In the genomic region with DNA sequence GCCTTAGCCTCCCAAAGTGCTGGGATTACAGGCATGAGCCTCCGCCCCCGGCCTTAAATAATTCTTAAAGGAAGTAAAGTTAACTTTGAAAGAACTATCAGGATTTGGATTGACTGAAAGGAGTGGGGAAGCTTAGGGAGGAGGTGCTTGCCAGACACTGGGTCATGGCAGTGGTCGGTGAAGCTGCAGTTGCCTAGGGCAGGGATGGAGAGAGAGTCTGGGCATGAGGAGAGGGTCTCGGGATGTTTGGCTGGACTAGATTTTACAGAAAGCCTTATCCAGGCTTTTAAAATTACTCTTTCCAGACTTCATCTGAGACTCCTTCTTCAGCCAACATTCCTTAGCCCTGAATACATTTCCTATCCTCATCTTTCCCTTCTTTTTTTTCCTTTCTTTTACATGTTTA, we compare ENCODE assay signal across 13 cellular contexts. TPM values are rescaled to one million over a fixed set of nuclear protein-coding genes. Genes with fewer than 3 reads are reported as not detected.
A peak's percentile ranks its signal among the peaks of the same experiment; 100 is the strongest.
DNase-seq lines count a peak whose midpoint lies in the region; ATAC-seq and TF ChIP-seq lines count a peak whose summit lies in the region.
"Had no signal": no experiment of that assay in that cellular context is flagged by ENCODE, and none has a peak within 500 bp of the region (broad histone marks: within the 10 kb centered on the region; RNA-seq: fewer than 3 reads in every experiment).

No MANE protein-coding gene starts in this region.

- peak overlapping the region in 3 of 4 donors; percentile 42 to 64 (median 44) for H3K4me3 ChIP-seq in esophagus squamous epithelium
- H3K4me3 ChIP-seq in upper lobe of right lung, result peak overlapping the region; percentile 52

- no peak for ATAC-seq in T-helper 17 cell
- ATAC-seq in upper lobe of right lung, result no peak
- ATAC-seq in GM18505 (IDR thresholded peaks at IDR 0.05; ENCODE audit: unreplicated experiment), result no peak

- TF ChIP-seq CTCF in esophagus squamous epithelium (IDR thresholded peaks at IDR 0.05), result no peak
- no peak for TF ChIP-seq CTCF in nephron (IDR thresholded peaks at IDR 0.05; ENCODE audit: unreplicated experiment in 3 of 3)
- no peak for TF ChIP-seq CTCF in upper lobe of right lung (IDR thresholded peaks at IDR 0.05)

- H3K27me3 ChIP-seq in esophagus squamous epithelium, result no peaks in the 10 kb centered on the region
- H3K27me3 ChIP-seq in upper lobe of right lung, result no peaks in the 10 kb centered on the region

- H3K4me3 Mint-ChIP-seq in T-helper 17 cell (peak overlapping the region; percentile 25), nephron (no peak overlapping the region)
- H3K4me3 Mint-ChIP-seq: nephron progenitor cell had no signal

- H3K4me1 Mint-ChIP-seq in T-helper 17 cell (peaks cover 7% of the 10 kb centered on the region), nephron (peaks cover 20% of the 10 kb centered on the region)

- H3K27ac ChIP-seq in esophagus squamous epithelium (peak overlapping the region; percentile 74 to 96 (median 88)), upper lobe of right lung (peak overlapping the region; percentile 95)

- peaks cover 2% of the 10 kb centered on the region for H3K36me3 Mint-ChIP-seq in T-helper 17 cell (ENCODE audit: low read depth)
- peaks cover 4% of the 10 kb centered on the region for H3K36me3 Mint-ChIP-seq in nephron (ENCODE audit: low read depth)

- TF ChIP-seq POLR2A in esophagus squamous epithelium (IDR thresholded peaks at IDR 0.05), result no peak
- no peak for TF ChIP-seq POLR2A in GM18505 (IDR thresholded peaks at IDR 0.05; ENCODE audit: borderline replicate concordance, extremely low read depth, insufficient read depth, insufficient read length)

- H3K27ac Mint-ChIP-seq in T-helper 17 cell (no peak overlapping the region), nephron (peak overlapping the region; percentile 58 to 88 (median 79))
- H3K27ac Mint-ChIP-seq: nephron progenitor cell had no signal

- H3K9me3 ChIP-seq in T-helper 17 cell (ENCODE audit: control insufficient read depth, low read length, poor library complexity, severe bottlenecking) (no peaks in the 10 kb centered on the region), esophagus squamous epithelium (no peaks in the 10 kb centered on the region), upper lobe of right lung (no peaks in the 10 kb centered on the region)

- H3K9me3 Mint-ChIP-seq in nephron, result peaks cover 17% of the 10 kb centered on the region

- H3K36me3 ChIP-seq in esophagus squamous epithelium (peaks cover 0 to 2% (median 0%) of the 10 kb centered on the region in 3 donors), upper lobe of right lung (peaks cover 9% of the 10 kb centered on the region)

- DNase-seq in T-helper 17 cell, result no peak
- no peak for DNase-seq in esophagus squamous epithelium (lab: John Stamatoyannopoulos, UW)
- DNase-seq in upper lobe of right lung, result no peak
- no peak for DNase-seq in stimulated activated CD4-positive, alpha-beta T cell treated with anti-CD3 and anti-CD28 coated beads, Interleukin-4, amount 100 ng/mL, for 1 hour
- DNase-seq in NCI-H82 treated with DMSO at 0.1 percent for 48 hours (lab: John Stamatoyannopoulos, UW; ENCODE audit: unreplicated experiment), result no peak
- no peak for DNase-seq in NCI-H345 (lab: John Stamatoyannopoulos, UW)
- DNase-seq: DND-41, KBM-7, NCI-H510A, nephron progenitor cell had no signal

- 31 to 68% methylated on average over 2 to 3 of the region's 4 CpGs for WGBS in esophagus squamous epithelium, 2 donors

- intact Hi-C loops in esophagus squamous epithelium (cut with DNase I), result no loop called here
- intact Hi-C loops in upper lobe of right lung (cut with DNase I), result no loop called here

- H3K27me3 Mint-ChIP-seq in T-helper 17 cell, result peaks cover 29% of the 10 kb centered on the region
- no peaks in the 10 kb centered on the region for H3K27me3 Mint-ChIP-seq in nephron (ENCODE audit: low read depth)

- peaks cover 0 to 46% (median 15%) of the 10 kb centered on the region in 3 donors for H3K4me1 ChIP-seq in esophagus squamous epithelium
- H3K4me1 ChIP-seq in upper lobe of right lung, result peaks cover 35% of the 10 kb centered on the region

RNA-seq across cellular contexts. Expression of a gene that starts 0.5 kb away (rescaled TPM):
- total RNA-seq in T-helper 17 cell (not detected), esophagus squamous epithelium (100 to 1,000 TPM in 1 of 4 donors, 10 to 100 TPM in 2, 1 to 10 TPM in 1; 4.1 to 142 (median 56.8) TPM), upper lobe of right lung (349 TPM)
- total RNA-seq: activated CD8-positive, alpha-beta memory T cell treated with anti-CD3 and anti-CD28 coated beads for 36 hours had no signal

Comparison
In these comparisons a context has a peak if more than half of its experiments do, and no peak if none do; other contexts are left out.
1. RNA of a gene that starts 0.5 kb away (total RNA-seq): 349 TPM in upper lobe of right lung (single experiment) and 4.1 to 142 TPM in esophagus squamous epithelium; not detected in T-helper 17 cell; every median in the first group is over 4 times any median in the second.